In genomic region chr19:1729568-1729925, GRCh38 we compare ENCODE assay signal across 37 cellular contexts. TPM values are rescaled to one million over a fixed set of nuclear protein-coding genes. Genes with fewer than 3 reads are reported as not detected.
"Had no signal": no experiment of that assay in that cellular context is flagged by ENCODE, and none has a peak within 500 bp of the region (broad histone marks: within the 10 kb centered on the region; RNA-seq: fewer than 3 reads in every experiment).

No MANE protein-coding gene starts in this region.

- H3K27ac ChIP-seq: adrenal gland, body of pancreas, brain microvascular endothelial cell, breast epithelium, VCaP had no signal

- H3K9me3 ChIP-seq: adrenal gland, body of pancreas, breast epithelium had no signal

- H3K36me3 ChIP-seq: adrenal gland, brain microvascular endothelial cell, breast epithelium had no signal

- H3K4me3 ChIP-seq: adrenal gland, body of pancreas, breast epithelium had no signal

- ATAC-seq: activated CD8-positive, alpha-beta T cell treated with anti-CD3 and anti-CD28 coated beads for 36 hours; activated naive CD4-positive, alpha-beta T cell treated with anti-CD3 and anti-CD28 coated beads, Interleukin-2, amount 50 U/mL, for 72 hours; activated T-cell treated with anti-CD3 and anti-CD28 coated beads, Interleukin-2, amount 50 U/mL, for 4 hours; activated T-cell treated with anti-CD3 and anti-CD28 coated beads, Interleukin-2, amount 50 U/mL, for 72 hours; activated T-helper 17 cell treated with anti-CD3 and anti-CD28 coated beads, Interleukin-2, amount 50 U/mL, for 72 hours; body of pancreas had no signal

- FAIRE-seq: astrocyte, TTC549 had no signal

- DNase-seq: activated B cell treated with CpG ODN at 0.5 μM for 24 hours; activated CD4-positive, alpha-beta memory T cell treated with anti-CD3 and anti-CD28 coated beads for 36 hours; activated CD4-positive, alpha-beta T cell treated with anti-CD3 and anti-CD28 coated beads for 4 hours; activated CD4-positive, alpha-beta T cell treated with anti-CD3 and anti-CD28 coated beads, Interleukin-2, amount 10 ng/mL, durations not matched to agents 24 days and 14 days; activated CD4-positive, alpha-beta T cell treated with anti-CD3 and anti-CD28 coated beads, Interleukin-2, amount 50 U/mL, for 1 hour; activated CD4-positive, alpha-beta T cell treated with anti-CD3 and anti-CD28 coated beads, Interleukin-2, amount 50 U/mL, for 4 hours; activated CD4-positive, CD25-positive, alpha-beta regulatory T cell treated with anti-CD3 and anti-CD28 coated beads, Interleukin-2, amount 50 U/mL, for 72 hours; activated CD8-positive, alpha-beta memory T cell treated with anti-CD3 and anti-CD28 coated beads, Interleukin-2, amount 50 U/mL, for 4 hours; activated CD8-positive, alpha-beta T cell treated with anti-CD3 and anti-CD28 coated beads for 36 hours; activated effector memory CD4-positive, alpha-beta T cell treated with anti-CD3 and anti-CD28 coated beads, Interleukin-2, amount 50 U/mL, for 16 hours; activated gamma-delta T cell treated with Interleukin-2 at 50 U/mL for 16 hours; activated naive CD4-positive, alpha-beta T cell; activated naive CD4-positive, alpha-beta T cell treated with anti-CD3 and anti-CD28 coated beads for 36 hours; activated naive CD4-positive, alpha-beta T cell treated with anti-CD3 and anti-CD28 coated beads, Interleukin-2, amount 50 U/mL, for 16 hours; activated naive CD8-positive, alpha-beta T cell treated with anti-CD3 and anti-CD28 coated beads for 36 hours; activated T-cell treated with anti-CD3 and anti-CD28 coated beads for 4 hours; activated T-cell treated with anti-CD3 and anti-CD28 coated beads, Interleukin-2, amount 50 U/mL, for 1 hour; activated T-cell treated with anti-CD3 and anti-CD28 coated beads, Interleukin-2, amount 50 U/mL, for 4 hours; activated T-cell treated with anti-CD3 and anti-CD28 coated beads, Interleukin-2, amount 50 U/mL, for 72 hours; adrenal gland; amniotic stem cell; aorta; body of pancreas; brain microvascular endothelial cell; central memory CD4-positive, alpha-beta T cell; T-helper 1 cell; T-helper 2 cell; T-helper 9 cell had no signal

RNA-seq across cellular contexts. Expression of gene ONECUT3, which starts 23.8 kb away (rescaled TPM):
- total RNA-seq: activated B cell treated with CpG ODN at 0.5 μM for 24 hours; activated CD4-positive, alpha-beta memory T cell treated with anti-CD3 and anti-CD28 coated beads for 36 hours; activated CD4-positive, alpha-beta T cell treated with anti-CD3 and anti-CD28 coated beads, Interleukin-2, amount 10 ng/mL, durations not matched to agents 24 days and 14 days; activated CD8-positive, alpha-beta memory T cell treated with anti-CD3 and anti-CD28 coated beads for 36 hours; activated CD8-positive, alpha-beta T cell treated with anti-CD3 and anti-CD28 coated beads for 36 hours; activated naive CD4-positive, alpha-beta T cell treated with anti-CD3 and anti-CD28 coated beads for 36 hours; activated naive CD4-positive, alpha-beta T cell treated with anti-CD3 and anti-CD28 coated beads, Interleukin-2, amount 50 U/mL, for 72 hours; activated naive CD8-positive, alpha-beta T cell treated with anti-CD3 and anti-CD28 coated beads for 36 hours; activated T-cell treated with anti-CD3 and anti-CD28 coated beads, Interleukin-2, amount 50 U/mL, for 4 hours; activated T-cell treated with anti-CD3 and anti-CD28 coated beads, Interleukin-2, amount 50 U/mL, for 72 hours; activated T-helper 1 cell treated with anti-CD3 and anti-CD28 coated beads, Interleukin-12 subunit alpha, Interleukin-12 subunit beta, Interleukin-2, Interleukin-4 antibody, amounts not matched to agents 30 ng/mL and 10 ng/mL and 1 ng/mL, durations not matched to agents 14 hours and 24 hours and 36 hours; activated T-helper 17 cell treated with anti-CD3 and anti-CD28 coated beads, Interleukin-2, amount 50 U/mL, for 72 hours; adrenal gland; aorta; astrocyte; breast epithelium; cardiac septum had no signal
